In genomic region chr9:16001856-16002255, GRCh38 we compare ENCODE assay signal across 21 cellular contexts.
DNase-seq lines count a peak whose midpoint lies in the region; ATAC-seq and TF ChIP-seq lines count a peak whose summit lies in the region.
"Had no signal": no experiment of that assay in that cellular context is flagged by ENCODE, and none has a peak within 500 bp of the region (broad histone marks: within the 10 kb centered on the region; RNA-seq: fewer than 3 reads in every experiment).

No MANE protein-coding gene starts in this region.

- TF ChIP-seq CTCF in MCF 10A (IDR thresholded peaks at IDR 0.05; ENCODE audit: unreplicated experiment) (no peak), breast epithelium (IDR thresholded peaks at IDR 0.05) (no peak), fibroblast of lung (conservative IDR thresholded peaks at IDR 0.05 in 1 of 2, IDR thresholded peaks at IDR 0.05 in 1 of 2; ENCODE audit: low read depth in 1 of 2, low read length in 2 of 2) (no peak), ascending aorta (IDR thresholded peaks at IDR 0.05) (no peak)

- H3K36me3 Mint-ChIP-seq in MCF 10A (ENCODE audit: insufficient read depth, unreplicated experiment): peaks cover 7% of the 10 kb centered on the region
- no peaks in the 10 kb centered on the region for H3K36me3 Mint-ChIP-seq in immature natural killer cell
- H3K36me3 Mint-ChIP-seq in activated naive CD4-positive, alpha-beta T cell treated with anti-CD3 and anti-CD28 coated beads, Interleukin-2, amount 50 U/mL, for 72 hours: no peaks in the 10 kb centered on the region
- H3K36me3 Mint-ChIP-seq: CD14-positive monocyte had no signal

- no TSS peak for BruUV-seq in MCF 10A (replicated peaks; lab: Mats Ljungman, UMichigan)

- H3K9me3 ChIP-seq in breast epithelium (no peaks in the 10 kb centered on the region), fibroblast of lung (ENCODE audit: control insufficient read depth, insufficient read depth, low read depth, low read length) (no peaks in the 10 kb centered on the region), ascending aorta (no peaks in the 10 kb centered on the region)
- H3K9me3 ChIP-seq: HAP-1 had no signal

- H3K36me3 ChIP-seq in breast epithelium (no peaks in the 10 kb centered on the region), fibroblast of lung (ENCODE audit: control insufficient read depth, insufficient read depth, low read length) (no peaks in the 10 kb centered on the region), ascending aorta (no peaks in the 10 kb centered on the region)
- H3K36me3 ChIP-seq: HAP-1 had no signal

- H3K27me3 ChIP-seq in breast epithelium (no peaks in the 10 kb centered on the region), fibroblast of lung (ENCODE audit: control insufficient read depth, insufficient read depth, low read length) (no peaks in the 10 kb centered on the region), ascending aorta (no peaks in the 10 kb centered on the region)

- H3K4me1 ChIP-seq in breast epithelium (no peaks in the 10 kb centered on the region), fibroblast of lung (ENCODE audit: control insufficient read depth, extremely low read depth, insufficient read depth, low read length) (peaks cover 4% of the 10 kb centered on the region), ascending aorta (no peaks in the 10 kb centered on the region)
- H3K4me1 ChIP-seq: HAP-1 had no signal

- H3K4me1 Mint-ChIP-seq in MCF 10A (ENCODE audit: insufficient read depth, unreplicated experiment) (peaks cover 28% of the 10 kb centered on the region), immature natural killer cell (no peaks in the 10 kb centered on the region)
- H3K4me1 Mint-ChIP-seq: CD14-positive monocyte had no signal

- no peaks in the 10 kb centered on the region for H4K20me1 ChIP-seq in fibroblast of lung (ENCODE audit: control insufficient read depth, extremely low read depth, insufficient read depth, low read length)

- CTCF ChIA-PET in MCF 10A (lab: Yijun Ruan, JAX): no interaction called here

- H3K27ac ChIP-seq in breast epithelium: no peak overlapping the region
- H3K27ac ChIP-seq in fibroblast of lung (ENCODE audit: insufficient read depth, low read length): no peak overlapping the region
- H3K27ac ChIP-seq in ascending aorta: no peak overlapping the region

- DNase-seq in MCF 10A (ENCODE audit: unreplicated experiment) (peak; percentile 27), breast epithelium (ENCODE audit: low spot score in 2 of 2) (no peak), RPMI7951 (ENCODE audit: low read depth) (peak; percentile 52), fibroblast of lung (ENCODE audit: low read depth in 2 of 2) (peak; percentile 30 to 52), ascending aorta (ENCODE audit: low spot score in 2 of 2) (no peak), immature natural killer cell (no peak)
- DNase-seq in activated naive CD4-positive, alpha-beta T cell treated with anti-CD3 and anti-CD28 coated beads, Interleukin-2, amount 50 U/mL, for 72 hours (ENCODE audit: low spot score in 2 of 2): no peak
- DNase-seq: 8988T, COR-L47, DMS153, MM.1S, NCI-H1105, NCI-H1694 treated with DMSO at 0.1 percent for 48 hours, NCI-H446 treated with DMSO at 0.1 percent for 48 hours, NCI-H748 treated with DMSO at 0.1 percent for 48 hours, SHP77 treated with DMSO at 0.1 percent for 48 hours had no signal

- H3K27me3 Mint-ChIP-seq in MCF 10A (ENCODE audit: insufficient read depth, unreplicated experiment) (no peaks in the 10 kb centered on the region), immature natural killer cell (ENCODE audit: low read depth in 3 of 3) (peaks cover 0 to 4% (median 3%) of the 10 kb centered on the region in 3 donors)

- POLR2A ChIA-PET in MCF 10A (lab: Yijun Ruan, JAX): no interaction called here

- H3K9me3 Mint-ChIP-seq in MCF 10A (ENCODE audit: unreplicated experiment): peaks cover 3% of the 10 kb centered on the region
- peaks cover 0 to 6% (median 0%) of the 10 kb centered on the region in 6 donors for H3K9me3 Mint-ChIP-seq in immature natural killer cell
- H3K9me3 Mint-ChIP-seq in activated naive CD4-positive, alpha-beta T cell treated with anti-CD3 and anti-CD28 coated beads, Interleukin-2, amount 50 U/mL, for 72 hours: no peaks in the 10 kb centered on the region

- H3K4me3 Mint-ChIP-seq in MCF 10A (ENCODE audit: unreplicated experiment) (no peak overlapping the region), immature natural killer cell (no peak overlapping the region)
- H3K4me3 Mint-ChIP-seq: CD14-positive monocyte had no signal

- no peak for ATAC-seq in GM21619 (IDR thresholded peaks at IDR 0.05; ENCODE audit: unreplicated experiment)
- ATAC-seq in activated naive CD4-positive, alpha-beta T cell treated with anti-CD3 and anti-CD28 coated beads, Interleukin-2, amount 50 U/mL, for 72 hours: no peak
- ATAC-seq: GM12878, K562 had no signal

- no peak for TF ChIP-seq POLR2A in breast epithelium (IDR thresholded peaks at IDR 0.05)

- H3K27ac Mint-ChIP-seq in MCF 10A (ENCODE audit: low read depth, unreplicated experiment) (no peak overlapping the region), immature natural killer cell (no peak overlapping the region)
- no peak overlapping the region for H3K27ac Mint-ChIP-seq in activated naive CD4-positive, alpha-beta T cell treated with anti-CD3 and anti-CD28 coated beads, Interleukin-2, amount 50 U/mL, for 72 hours
- H3K27ac Mint-ChIP-seq: CD14-positive monocyte had no signal

- intact Hi-C loops in MCF 10A (cut with micrococcal nuclease): no loop called here
- intact Hi-C loops in breast epithelium (cut with DNase I; ENCODE audit: low total_unique reads): no loop called here
- intact Hi-C loops in ascending aorta (cut with DNase I): no loop called here

- H3K4me3 ChIP-seq in breast epithelium: no peak overlapping the region
- H3K4me3 ChIP-seq in fibroblast of lung (replicated peaks in 1 of 4; ENCODE audit: control extremely low read depth in 1 of 4, insufficient read depth in 1 of 4, low read depth in 3 of 4, low read length in 4 of 4): no peak overlapping the region
- no peak overlapping the region for H3K4me3 ChIP-seq in ascending aorta
- H3K4me3 ChIP-seq: GM12878, HAP-1, K562 had no signal

- no peak overlapping the region for H2AFZ ChIP-seq in fibroblast of lung (ENCODE audit: low read length)

- H3K79me2 ChIP-seq in fibroblast of lung (ENCODE audit: control insufficient read depth, insufficient read depth, low read length): no peaks in the 10 kb centered on the region

- no peak overlapping the region for H3K9ac ChIP-seq in fibroblast of lung (ENCODE audit: insufficient read depth, low read length)

- H3K4me2 ChIP-seq in fibroblast of lung (ENCODE audit: extremely low read depth, insufficient read depth, low read length): no peak overlapping the region

Comparison
In these comparisons a context has a peak if more than half of its experiments do, and no peak if none do; other contexts are left out.
1. DNase-seq: peak in MCF 10A (single experiment), RPMI7951 (single experiment) and fibroblast of lung (2 of 2); none in breast epithelium (0 of 2), ascending aorta (0 of 2), immature natural killer cell (0 of 3) and activated naive CD4-positive, alpha-beta T cell treated with anti-CD3 and anti-CD28 coated beads, Interleukin-2, amount 50 U/mL, for 72 hours (0 of 2).